8 cellular contexts compared by ENCODE assay signal in genomic region chr3:51390600-51391074, GRCh38. TPM values are rescaled to one million over a fixed set of nuclear protein-coding genes. Genes with fewer than 3 reads are reported as not detected.
A peak's percentile ranks its signal among the peaks of the same experiment; 100 is the strongest.
DNase-seq lines count a peak whose midpoint lies in the region; ATAC-seq and TF ChIP-seq lines count a peak whose summit lies in the region.

No MANE protein-coding gene starts in this region.

- ATAC-seq in GM19035 (IDR thresholded peaks at IDR 0.05; ENCODE audit: unreplicated experiment), result peak; percentile 6

- peak overlapping the region; percentile 29 for H3K27ac ChIP-seq in trophoblast cell (ENCODE audit: low read depth, low read length)

- no peak overlapping the region for H3K23ac ChIP-seq in trophoblast cell (ENCODE audit: low read length)

- H3K4me3 Mint-ChIP-seq in endothelial cell (ENCODE audit: unreplicated experiment), result peak overlapping the region; percentile 80

- no peaks in the 10 kb centered on the region for H3K9me3 ChIP-seq in MG63
- peaks cover 17% of the 10 kb centered on the region for H3K9me3 ChIP-seq in trophoblast cell (ENCODE audit: insufficient read depth, low read depth, low read length)

- H3K36me3 ChIP-seq in MG63 (peaks cover 62% of the 10 kb centered on the region), trophoblast cell (ENCODE audit: control insufficient read depth in 1 of 2, insufficient read depth in 2 of 2, low read length in 2 of 2) (peaks cover 51 to 61% of the 10 kb centered on the region in 2 experiments)

- no peaks in the 10 kb centered on the region for H3K27me3 ChIP-seq in MG63
- no peaks in the 10 kb centered on the region for H3K27me3 ChIP-seq in trophoblast cell (ENCODE audit: insufficient read depth, low read length)

- H2BK12ac ChIP-seq in trophoblast cell (ENCODE audit: low read length), result no peak overlapping the region

- H2BK120ac ChIP-seq in trophoblast cell (ENCODE audit: insufficient read depth, low read length, poor library complexity), result no peak overlapping the region

- peak overlapping the region; percentile 23 for H4K8ac ChIP-seq in trophoblast cell (ENCODE audit: low read depth, low read length)

- H3K79me2 ChIP-seq in trophoblast cell (ENCODE audit: control insufficient read depth, insufficient read depth, low read length, poor library complexity), result peaks cover 33% of the 10 kb centered on the region

- no peak overlapping the region for H3K18ac ChIP-seq in trophoblast cell (ENCODE audit: low read length)

- no peak for DNase-seq in MG63
- no peak for DNase-seq in endothelial cell (ENCODE audit: low spot score)
- DNase-seq in trophoblast cell, result no peak
- no peak for DNase-seq in ureter (ENCODE audit: low spot score)
- DNase-seq in HEK293T (ENCODE audit: extremely low spot score), result no peak
- no peak for DNase-seq in globus pallidus (ENCODE audit: low spot score)
- no peak for DNase-seq in NCI-H446 (lab: John Stamatoyannopoulos, UW)

- peaks cover 11% of the 10 kb centered on the region for H3K79me1 ChIP-seq in trophoblast cell (ENCODE audit: low read length)

- no CpG with 5 or more reads among the region's 23 CpGs for WGBS in trophoblast cell (ENCODE audit: extremely low coverage, insufficient coverage, insufficient read length)

- peak; percentile 70 for TF ChIP-seq CTCF in endothelial cell (IDR thresholded peaks at IDR 0.05; ENCODE audit: unreplicated experiment)

- CTCF ChIA-PET in HEK293T (lab: Yijun Ruan, JAX), result interaction anchor here (1.0 to 1.6 kb wide), 5 partner anchors 108 to 763 kb away, joined by 3 to 4 read pairs (median 3); partner anchors contain the start of gene DOCK3

- no peaks in the 10 kb centered on the region for H3K9me3 Mint-ChIP-seq in endothelial cell (ENCODE audit: unreplicated experiment)

- peak overlapping the region; percentile 9 for H3K14ac ChIP-seq in trophoblast cell (ENCODE audit: low read length)

- H2AFZ ChIP-seq in trophoblast cell (ENCODE audit: insufficient read depth, low read length, poor library complexity), result no peak overlapping the region

- H3K4ac ChIP-seq in trophoblast cell (ENCODE audit: low read depth, low read length), result no peak overlapping the region

- H2AK5ac ChIP-seq in trophoblast cell (ENCODE audit: low read length), result no peak overlapping the region

- peaks cover 43% of the 10 kb centered on the region for H3K36me3 Mint-ChIP-seq in endothelial cell (ENCODE audit: low read depth, unreplicated experiment)

- H3K27me3 Mint-ChIP-seq in endothelial cell (ENCODE audit: unreplicated experiment), result peaks cover 19% of the 10 kb centered on the region

- peak overlapping the region; percentile 68 for H3K4me2 ChIP-seq in trophoblast cell (ENCODE audit: low read length)

- peak overlapping the region; percentile 36 for H3K27ac Mint-ChIP-seq in endothelial cell (ENCODE audit: unreplicated experiment)

- H4K12ac ChIP-seq in trophoblast cell (ENCODE audit: low read depth, low read length), result peak overlapping the region; percentile 13

- H3K4me3 ChIP-seq in MG63, result peak overlapping the region; percentile 58
- peak overlapping the region; percentile 33 for H3K4me3 ChIP-seq in trophoblast cell (ENCODE audit: low read depth, low read length)

- H3K9ac ChIP-seq in trophoblast cell (ENCODE audit: low read length), result peak overlapping the region; percentile 45

- H3K4me1 ChIP-seq in trophoblast cell (ENCODE audit: control insufficient read depth in 1 of 2, insufficient read depth in 2 of 2, low read length in 2 of 2), result peaks cover 32 to 46% of the 10 kb centered on the region in 2 experiments

- POLR2A ChIA-PET in HEK293T (lab: Yijun Ruan, JAX), result interaction anchor here (1.0 to 3.1 kb wide), 2 partner anchors 11 to 109 kb away, joined by 4 to 16 read pairs; partner anchors contain the start of gene DCAF1

- no peak overlapping the region for H2BK5ac ChIP-seq in trophoblast cell (ENCODE audit: low read depth, low read length, poor library complexity)

- H3K4me1 Mint-ChIP-seq in endothelial cell (ENCODE audit: unreplicated experiment), result peaks cover 59% of the 10 kb centered on the region

- no peak overlapping the region for H4K91ac ChIP-seq in trophoblast cell (ENCODE audit: low read depth, low read length)

TF ChIP-seq in HEK293T, 16 proteins besides CTCF, POLR2A, EP300 and RAD21:
- no peak for TF ChIP-seq NFRKB (IDR thresholded peaks at IDR 0.05)
- no peak for TF ChIP-seq CTBP1 (IDR thresholded peaks at IDR 0.05; ENCODE audit: borderline replicate concordance)
- TF ChIP-seq LEF1 (IDR thresholded peaks at IDR 0.05; ENCODE audit: borderline replicate concordance), result no peak
- TF ChIP-seq ELF4 (IDR thresholded peaks at IDR 0.05), result no peak
- TF ChIP-seq L3MBTL2 (conservative IDR thresholded peaks at IDR 0.05), result no peak
- TF ChIP-seq FOXK2 (IDR thresholded peaks at IDR 0.05), result no peak

RNA-seq across cellular contexts. Expression of gene RBM15B, which starts 0.4 kb away (rescaled TPM):
- 24.6 and 25.2 TPM in 2 replicates for total RNA-seq in MG63 (2014; rRNA removed; shearing (Covaris generic); ENCODE audit: low replicate concordance)
- 50.7 TPM for total RNA-seq in endothelial cell (ENCODE audit: unreplicated experiment)
- 28.4 and 29.5 TPM in 2 replicates for polyA plus RNA-seq in trophoblast cell (2013)
- total RNA-seq in ureter, result 34.3 TPM

RNA-seq across cellular contexts. Expression of gene MANF, which starts 5.5 kb away (rescaled TPM):
- total RNA-seq in MG63 (2014; rRNA removed; shearing (Covaris generic); ENCODE audit: low replicate concordance), result 94.0 and 129 TPM in 2 replicates
- total RNA-seq in endothelial cell (ENCODE audit: unreplicated experiment), result 131 TPM
- polyA plus RNA-seq in trophoblast cell (2013), result 371 and 372 TPM in 2 replicates
- 90.4 TPM for total RNA-seq in ureter
